Comparison of ENCODE assay signal across 1 cellular context in the genomic region with DNA sequence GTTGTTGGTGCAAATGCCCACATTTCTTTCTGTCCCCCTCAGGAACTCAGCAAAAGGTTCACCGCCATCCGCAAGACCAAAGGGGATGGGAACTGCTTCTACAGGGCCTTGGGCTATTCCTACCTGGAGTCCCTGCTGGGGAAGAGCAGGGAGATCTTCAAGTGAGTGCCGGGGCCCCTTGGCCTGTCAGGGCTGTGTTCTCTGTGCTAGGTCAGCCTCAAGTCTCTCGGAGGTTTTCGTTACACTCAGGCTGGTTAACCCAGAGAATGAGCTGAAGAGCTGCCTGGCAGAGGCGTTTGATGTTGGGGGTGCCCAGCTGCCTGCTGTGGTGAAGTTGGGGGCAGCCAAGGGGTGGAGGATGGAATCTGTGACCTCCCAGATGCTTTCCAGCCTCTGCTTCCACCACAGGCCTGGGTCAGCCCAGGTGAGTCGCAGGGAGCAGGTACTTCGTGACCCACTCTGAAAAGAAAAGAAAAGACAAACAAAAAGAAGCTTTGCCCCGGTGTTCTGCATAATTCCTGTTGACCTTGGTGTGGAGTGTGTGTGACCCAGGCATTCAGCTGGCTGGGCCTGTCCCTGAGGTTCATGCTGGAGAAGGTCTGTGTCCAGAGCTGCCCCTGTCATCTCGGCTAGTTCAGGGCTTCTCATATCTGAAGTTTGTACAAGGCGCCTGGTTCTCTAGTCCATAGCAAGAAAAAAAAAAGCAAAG.
TF ChIP-seq lines count a peak whose summit lies in the region.

No MANE protein-coding gene starts in this region.

TF ChIP-seq in HepG2, 621 proteins besides CTCF, POLR2A, EP300 and RAD21 (continues in another document):
- TF ChIP-seq, protein P1, sequence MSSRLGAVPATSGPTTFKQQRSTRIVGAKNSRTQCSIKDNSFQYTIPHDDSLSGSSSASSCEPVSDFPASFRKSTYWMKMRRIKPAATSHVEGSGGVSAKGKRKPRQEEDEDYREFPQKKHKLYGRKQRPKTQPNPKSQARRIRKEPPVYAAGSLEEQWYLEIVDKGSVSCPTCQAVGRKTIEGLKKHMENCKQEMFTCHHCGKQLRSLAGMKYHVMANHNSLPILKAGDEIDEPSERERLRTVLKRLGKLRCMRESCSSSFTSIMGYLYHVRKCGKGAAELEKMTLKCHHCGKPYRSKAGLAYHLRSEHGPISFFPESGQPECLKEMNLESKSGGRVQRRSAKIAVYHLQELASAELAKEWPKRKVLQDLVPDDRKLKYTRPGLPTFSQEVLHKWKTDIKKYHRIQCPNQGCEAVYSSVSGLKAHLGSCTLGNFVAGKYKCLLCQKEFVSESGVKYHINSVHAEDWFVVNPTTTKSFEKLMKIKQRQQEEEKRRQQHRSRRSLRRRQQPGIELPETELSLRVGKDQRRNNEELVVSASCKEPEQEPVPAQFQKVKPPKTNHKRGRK (CRISPR knock-in tag; IDR thresholded peaks at IDR 0.05) = no peak
- TF ChIP-seq, protein P2, sequence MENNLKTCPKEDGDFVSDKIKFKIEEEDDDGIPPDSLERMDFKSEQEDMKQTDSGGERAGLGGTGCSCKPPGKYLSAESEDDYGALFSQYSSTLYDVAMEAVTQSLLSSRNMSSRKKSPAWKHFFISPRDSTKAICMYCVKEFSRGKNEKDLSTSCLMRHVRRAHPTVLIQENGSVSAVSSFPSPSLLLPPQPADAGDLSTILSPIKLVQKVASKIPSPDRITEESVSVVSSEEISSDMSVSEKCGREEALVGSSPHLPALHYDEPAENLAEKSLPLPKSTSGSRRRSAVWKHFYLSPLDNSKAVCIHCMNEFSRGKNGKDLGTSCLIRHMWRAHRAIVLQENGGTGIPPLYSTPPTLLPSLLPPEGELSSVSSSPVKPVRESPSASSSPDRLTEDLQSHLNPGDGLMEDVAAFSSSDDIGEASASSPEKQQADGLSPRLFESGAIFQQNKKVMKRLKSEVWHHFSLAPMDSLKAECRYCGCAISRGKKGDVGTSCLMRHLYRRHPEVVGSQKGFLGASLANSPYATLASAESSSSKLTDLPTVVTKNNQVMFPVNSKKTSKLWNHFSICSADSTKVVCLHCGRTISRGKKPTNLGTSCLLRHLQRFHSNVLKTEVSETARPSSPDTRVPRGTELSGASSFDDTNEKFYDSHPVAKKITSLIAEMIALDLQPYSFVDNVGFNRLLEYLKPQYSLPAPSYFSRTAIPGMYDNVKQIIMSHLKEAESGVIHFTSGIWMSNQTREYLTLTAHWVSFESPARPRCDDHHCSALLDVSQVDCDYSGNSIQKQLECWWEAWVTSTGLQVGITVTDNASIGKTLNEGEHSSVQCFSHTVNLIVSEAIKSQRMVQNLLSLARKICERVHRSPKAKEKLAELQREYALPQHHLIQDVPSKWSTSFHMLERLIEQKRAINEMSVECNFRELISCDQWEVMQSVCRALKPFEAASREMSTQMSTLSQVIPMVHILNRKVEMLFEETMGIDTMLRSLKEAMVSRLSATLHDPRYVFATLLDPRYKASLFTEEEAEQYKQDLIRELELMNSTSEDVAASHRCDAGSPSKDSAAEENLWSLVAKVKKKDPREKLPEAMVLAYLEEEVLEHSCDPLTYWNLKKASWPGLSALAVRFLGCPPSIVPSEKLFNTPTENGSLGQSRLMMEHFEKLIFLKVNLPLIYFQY (CRISPR knock-in tag; IDR thresholded peaks at IDR 0.05; ENCODE audit: borderline replicate concordance) = no peak
- TF ChIP-seq ZSCAN29 (CRISPR knock-in tag; conservative IDR thresholded peaks at IDR 0.05) = no peak
- no peak for TF ChIP-seq ZNF598 (CRISPR knock-in tag; IDR thresholded peaks at IDR 0.05; ENCODE audit: borderline replicate concordance)
- no peak for TF ChIP-seq ZNF501 (CRISPR knock-in tag; IDR thresholded peaks at IDR 0.05)
- no peak for TF ChIP-seq PHF8 (CRISPR knock-in tag; IDR thresholded peaks at IDR 0.05)
- TF ChIP-seq, protein P3, sequence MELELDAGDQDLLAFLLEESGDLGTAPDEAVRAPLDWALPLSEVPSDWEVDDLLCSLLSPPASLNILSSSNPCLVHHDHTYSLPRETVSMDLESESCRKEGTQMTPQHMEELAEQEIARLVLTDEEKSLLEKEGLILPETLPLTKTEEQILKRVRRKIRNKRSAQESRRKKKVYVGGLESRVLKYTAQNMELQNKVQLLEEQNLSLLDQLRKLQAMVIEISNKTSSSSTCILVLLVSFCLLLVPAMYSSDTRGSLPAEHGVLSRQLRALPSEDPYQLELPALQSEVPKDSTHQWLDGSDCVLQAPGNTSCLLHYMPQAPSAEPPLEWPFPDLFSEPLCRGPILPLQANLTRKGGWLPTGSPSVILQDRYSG (CRISPR knock-in tag; IDR thresholded peaks at IDR 0.05) = no peak
- TF ChIP-seq ZNF101 (CRISPR knock-in tag; IDR thresholded peaks at IDR 0.05; ENCODE audit: borderline replicate concordance, low read depth) = no peak
- TF ChIP-seq ESRRA (CRISPR knock-in tag; IDR thresholded peaks at IDR 0.05; ENCODE audit: low read depth) = peak; percentile 72; the same call in 1 of the 2 replicates
- peak; percentile 43; the same call in 1 of the 2 replicates for TF ChIP-seq ZMYM4 (CRISPR knock-in tag; IDR thresholded peaks at IDR 0.05)
- TF ChIP-seq ADNP (CRISPR knock-in tag; IDR thresholded peaks at IDR 0.05) = no peak
- TF ChIP-seq, protein P4, sequence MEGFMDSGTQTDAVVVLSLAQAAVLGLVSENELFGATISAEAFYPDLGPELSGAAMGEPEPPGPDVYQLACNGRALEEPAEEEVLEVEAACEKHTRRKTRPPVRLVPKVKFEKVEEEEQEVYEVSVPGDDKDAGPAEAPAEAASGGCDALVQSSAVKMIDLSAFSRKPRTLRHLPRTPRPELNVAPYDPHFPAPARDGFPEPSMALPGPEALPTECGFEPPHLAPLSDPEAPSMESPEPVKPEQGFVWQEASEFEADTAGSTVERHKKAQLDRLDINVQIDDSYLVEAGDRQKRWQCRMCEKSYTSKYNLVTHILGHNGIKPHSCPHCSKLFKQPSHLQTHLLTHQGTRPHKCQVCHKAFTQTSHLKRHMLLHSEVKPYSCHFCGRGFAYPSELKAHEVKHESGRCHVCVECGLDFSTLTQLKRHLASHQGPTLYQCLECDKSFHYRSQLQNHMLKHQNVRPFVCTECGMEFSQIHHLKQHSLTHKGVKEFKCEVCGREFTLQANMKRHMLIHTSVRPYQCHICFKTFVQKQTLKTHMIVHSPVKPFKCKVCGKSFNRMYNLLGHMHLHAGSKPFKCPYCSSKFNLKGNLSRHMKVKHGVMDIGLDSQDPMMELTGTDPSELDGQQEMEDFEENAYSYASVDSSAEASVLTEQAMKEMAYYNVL (CRISPR knock-in tag; IDR thresholded peaks at IDR 0.05; ENCODE audit: borderline replicate concordance) = peak; percentile 17; the same call in 1 of the 2 replicates
- TF ChIP-seq RXRA (CRISPR knock-in tag; IDR thresholded peaks at IDR 0.05) = peak; percentile 46; the same call in 1 of the 2 replicates
- no peak for TF ChIP-seq SOX13 (IDR thresholded peaks at IDR 0.05)
- TF ChIP-seq SOX13 (CRISPR knock-in tag; conservative IDR thresholded peaks at IDR 0.05 in 1 of 2, IDR thresholded peaks at IDR 0.05 in 1 of 2) = peak in 1 of 2 experiments; percentile 39; a peak in 1 of 4 replicates
- TF ChIP-seq RARA (CRISPR knock-in tag; IDR thresholded peaks at IDR 0.05) = peak; percentile 46; the same call in 1 of the 2 replicates
- TF ChIP-seq ZNF790 (CRISPR knock-in tag; IDR thresholded peaks at IDR 0.05; ENCODE audit: borderline replicate concordance) = no peak
- TF ChIP-seq ZFX (CRISPR knock-in tag; IDR thresholded peaks at IDR 0.05; ENCODE audit: low read depth) = peak; percentile 34; the same call in 1 of the 2 replicates
- TF ChIP-seq, protein P5, sequence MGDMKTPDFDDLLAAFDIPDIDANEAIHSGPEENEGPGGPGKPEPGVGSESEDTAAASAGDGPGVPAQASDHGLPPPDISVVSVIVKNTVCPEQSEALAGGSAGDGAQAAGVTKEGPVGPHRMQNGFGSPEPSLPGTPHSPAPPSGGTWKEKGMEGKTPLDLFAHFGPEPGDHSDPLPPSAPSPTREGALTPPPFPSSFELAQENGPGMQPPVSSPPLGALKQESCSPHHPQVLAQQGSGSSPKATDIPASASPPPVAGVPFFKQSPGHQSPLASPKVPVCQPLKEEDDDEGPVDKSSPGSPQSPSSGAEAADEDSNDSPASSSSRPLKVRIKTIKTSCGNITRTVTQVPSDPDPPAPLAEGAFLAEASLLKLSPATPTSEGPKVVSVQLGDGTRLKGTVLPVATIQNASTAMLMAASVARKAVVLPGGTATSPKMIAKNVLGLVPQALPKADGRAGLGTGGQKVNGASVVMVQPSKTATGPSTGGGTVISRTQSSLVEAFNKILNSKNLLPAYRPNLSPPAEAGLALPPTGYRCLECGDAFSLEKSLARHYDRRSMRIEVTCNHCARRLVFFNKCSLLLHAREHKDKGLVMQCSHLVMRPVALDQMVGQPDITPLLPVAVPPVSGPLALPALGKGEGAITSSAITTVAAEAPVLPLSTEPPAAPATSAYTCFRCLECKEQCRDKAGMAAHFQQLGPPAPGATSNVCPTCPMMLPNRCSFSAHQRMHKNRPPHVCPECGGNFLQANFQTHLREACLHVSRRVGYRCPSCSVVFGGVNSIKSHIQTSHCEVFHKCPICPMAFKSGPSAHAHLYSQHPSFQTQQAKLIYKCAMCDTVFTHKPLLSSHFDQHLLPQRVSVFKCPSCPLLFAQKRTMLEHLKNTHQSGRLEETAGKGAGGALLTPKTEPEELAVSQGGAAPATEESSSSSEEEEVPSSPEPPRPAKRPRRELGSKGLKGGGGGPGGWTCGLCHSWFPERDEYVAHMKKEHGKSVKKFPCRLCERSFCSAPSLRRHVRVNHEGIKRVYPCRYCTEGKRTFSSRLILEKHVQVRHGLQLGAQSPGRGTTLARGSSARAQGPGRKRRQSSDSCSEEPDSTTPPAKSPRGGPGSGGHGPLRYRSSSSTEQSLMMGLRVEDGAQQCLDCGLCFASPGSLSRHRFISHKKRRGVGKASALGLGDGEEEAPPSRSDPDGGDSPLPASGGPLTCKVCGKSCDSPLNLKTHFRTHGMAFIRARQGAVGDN (CRISPR knock-in tag; IDR thresholded peaks at IDR 0.05) = peak; percentile 33; the same call in 1 of the 2 replicates
- no peak for TF ChIP-seq SIN3A (IDR thresholded peaks at IDR 0.05; ENCODE audit: borderline replicate concordance, low read depth, low read length)
- TF ChIP-seq THAP11 (CRISPR knock-in tag; IDR thresholded peaks at IDR 0.05) = no peak
- TF ChIP-seq, protein P6, sequence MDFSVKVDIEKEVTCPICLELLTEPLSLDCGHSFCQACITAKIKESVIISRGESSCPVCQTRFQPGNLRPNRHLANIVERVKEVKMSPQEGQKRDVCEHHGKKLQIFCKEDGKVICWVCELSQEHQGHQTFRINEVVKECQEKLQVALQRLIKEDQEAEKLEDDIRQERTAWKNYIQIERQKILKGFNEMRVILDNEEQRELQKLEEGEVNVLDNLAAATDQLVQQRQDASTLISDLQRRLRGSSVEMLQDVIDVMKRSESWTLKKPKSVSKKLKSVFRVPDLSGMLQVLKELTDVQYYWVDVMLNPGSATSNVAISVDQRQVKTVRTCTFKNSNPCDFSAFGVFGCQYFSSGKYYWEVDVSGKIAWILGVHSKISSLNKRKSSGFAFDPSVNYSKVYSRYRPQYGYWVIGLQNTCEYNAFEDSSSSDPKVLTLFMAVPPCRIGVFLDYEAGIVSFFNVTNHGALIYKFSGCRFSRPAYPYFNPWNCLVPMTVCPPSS (IDR thresholded peaks at IDR 0.05) = no peak
- TF ChIP-seq ZFY (CRISPR knock-in tag; IDR thresholded peaks at IDR 0.05) = 0 out of 2 replicates have a peak, but pooled peaks have one; percentile 26
- TF ChIP-seq RXRB (CRISPR knock-in tag; IDR thresholded peaks at IDR 0.05; ENCODE audit: borderline replicate concordance) = peak; percentile 48
- 0 out of 2 replicates have a peak, but pooled peaks have one; percentile 26 for TF ChIP-seq PITX1 (CRISPR knock-in tag; IDR thresholded peaks at IDR 0.05)
- 0 out of 2 replicates have a peak, but pooled peaks have one; percentile 17 for TF ChIP-seq POGZ (CRISPR knock-in tag; IDR thresholded peaks at IDR 0.05)
- no peak for TF ChIP-seq MIXL1 (CRISPR knock-in tag; IDR thresholded peaks at IDR 0.05)
- no peak for TF ChIP-seq ZMYM2 (CRISPR knock-in tag; IDR thresholded peaks at IDR 0.05)
- TF ChIP-seq, protein P7, sequence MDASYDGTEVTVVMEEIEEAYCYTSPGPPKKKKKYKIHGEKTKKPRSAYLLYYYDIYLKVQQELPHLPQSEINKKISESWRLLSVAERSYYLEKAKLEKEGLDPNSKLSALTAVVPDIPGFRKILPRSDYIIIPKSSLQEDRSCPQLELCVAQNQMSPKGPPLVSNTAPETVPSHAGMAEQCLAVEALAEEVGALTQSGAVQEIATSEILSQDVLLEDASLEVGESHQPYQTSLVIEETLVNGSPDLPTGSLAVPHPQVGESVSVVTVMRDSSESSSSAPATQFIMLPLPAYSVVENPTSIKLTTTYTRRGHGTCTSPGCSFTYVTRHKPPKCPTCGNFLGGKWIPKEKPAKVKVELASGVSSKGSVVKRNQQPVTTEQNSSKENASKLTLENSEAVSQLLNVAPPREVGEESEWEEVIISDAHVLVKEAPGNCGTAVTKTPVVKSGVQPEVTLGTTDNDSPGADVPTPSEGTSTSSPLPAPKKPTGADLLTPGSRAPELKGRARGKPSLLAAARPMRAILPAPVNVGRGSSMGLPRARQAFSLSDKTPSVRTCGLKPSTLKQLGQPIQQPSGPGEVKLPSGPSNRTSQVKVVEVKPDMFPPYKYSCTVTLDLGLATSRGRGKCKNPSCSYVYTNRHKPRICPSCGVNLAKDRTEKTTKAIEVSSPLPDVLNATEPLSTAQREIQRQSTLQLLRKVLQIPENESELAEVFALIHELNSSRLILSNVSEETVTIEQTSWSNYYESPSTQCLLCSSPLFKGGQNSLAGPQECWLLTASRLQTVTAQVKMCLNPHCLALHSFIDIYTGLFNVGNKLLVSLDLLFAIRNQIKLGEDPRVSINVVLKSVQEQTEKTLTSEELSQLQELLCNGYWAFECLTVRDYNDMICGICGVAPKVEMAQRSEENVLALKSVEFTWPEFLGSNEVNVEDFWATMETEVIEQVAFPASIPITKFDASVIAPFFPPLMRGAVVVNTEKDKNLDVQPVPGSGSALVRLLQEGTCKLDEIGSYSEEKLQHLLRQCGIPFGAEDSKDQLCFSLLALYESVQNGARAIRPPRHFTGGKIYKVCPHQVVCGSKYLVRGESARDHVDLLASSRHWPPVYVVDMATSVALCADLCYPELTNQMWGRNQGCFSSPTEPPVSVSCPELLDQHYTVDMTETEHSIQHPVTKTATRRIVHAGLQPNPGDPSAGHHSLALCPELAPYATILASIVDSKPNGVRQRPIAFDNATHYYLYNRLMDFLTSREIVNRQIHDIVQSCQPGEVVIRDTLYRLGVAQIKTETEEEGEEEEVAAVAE (CRISPR knock-in tag; IDR thresholded peaks at IDR 0.05; ENCODE audit: borderline replicate concordance) = no peak
- TF ChIP-seq RBM39 (IDR thresholded peaks at IDR 0.05; ENCODE audit: low read depth, low read length, poor library complexity, severe bottlenecking) = no peak
- TF ChIP-seq, protein P8, sequence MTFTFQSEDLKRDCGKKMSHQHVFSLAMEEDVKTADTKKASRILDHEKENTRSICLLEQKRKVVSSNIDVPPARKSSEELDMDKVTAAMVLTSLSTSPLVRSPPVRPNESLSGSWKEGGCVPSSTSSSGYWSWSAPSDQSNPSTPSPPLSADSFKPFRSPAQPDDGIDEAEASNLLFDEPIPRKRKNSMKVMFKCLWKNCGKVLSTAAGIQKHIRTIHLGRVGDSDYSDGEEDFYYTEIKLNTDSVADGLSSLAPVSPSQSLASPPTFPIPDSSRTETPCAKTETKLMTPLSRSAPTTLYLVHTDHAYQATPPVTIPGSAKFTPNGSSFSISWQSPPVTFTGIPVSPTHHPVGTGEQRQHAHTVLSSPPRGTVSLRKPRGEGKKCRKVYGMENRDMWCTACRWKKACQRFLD (CRISPR knock-in tag; IDR thresholded peaks at IDR 0.05; ENCODE audit: borderline replicate concordance) = no peak
- TF ChIP-seq DNMT1 (CRISPR knock-in tag; IDR thresholded peaks at IDR 0.05) = no peak
- TF ChIP-seq ERF (CRISPR knock-in tag; IDR thresholded peaks at IDR 0.05) = no peak
- TF ChIP-seq SALL1 (CRISPR knock-in tag; IDR thresholded peaks at IDR 0.05) = peak; percentile 43; the same call in 1 of the 2 replicates
- TF ChIP-seq CHD4 (IDR thresholded peaks at IDR 0.05; ENCODE audit: borderline replicate concordance, low read length) = no peak
